ENCODE assay signal across 9 cellular contexts in genomic region chr3:105822171-105823123, GRCh38. TPM values are rescaled to one million over a fixed set of nuclear protein-coding genes. Genes with fewer than 3 reads are reported as not detected.
DNase-seq lines count a peak whose midpoint lies in the region; ATAC-seq, FAIRE-seq and TF ChIP-seq lines count a peak whose summit lies in the region.
"Had no signal": no experiment of that assay in that cellular context is flagged by ENCODE, and none has a peak within 500 bp of the region (broad histone marks: within the 10 kb centered on the region; RNA-seq: fewer than 3 reads in every experiment).

No MANE protein-coding gene starts in this region.

- intact Hi-C loops in heart left ventricle (cut with DNase I) (loop anchor here in 2 of 10 donors (1.0 to 5.0 kb wide), 2 partner anchors 30 to 45 kb away; partner anchors contain the start of gene CBLB (in 1 of the 2)), posterior vena cava (cut with DNase I) (no loop called here)

- FAIRE-seq in H54 (lab: Jason Lieb, UNC), result peak; percentile 72

- no peaks in the 10 kb centered on the region for H3K9me3 ChIP-seq in heart left ventricle
- no peaks in the 10 kb centered on the region for H3K9me3 ChIP-seq in smooth muscle cell (replicated peaks; ENCODE audit: low read depth)

- peak overlapping the region; percentile 88 for H3K27ac Mint-ChIP-seq in T-cell

- POLR2A ChIA-PET in T-cell (lab: Charles Lee), result interaction anchor here in 1 of 2 donors (0.7 to 1.7 kb wide), 4 partner anchors 10 to 36 kb away, joined by 3 to 6 read pairs (median 4); no protein-coding TSS in a partner anchor

- no peak for TF ChIP-seq CTCF in heart left ventricle (IDR thresholded peaks at IDR 0.05)
- no peak for TF ChIP-seq CTCF in smooth muscle cell (IDR thresholded peaks at IDR 0.05; ENCODE audit: borderline replicate concordance, insufficient read depth, poor library complexity, severe bottlenecking)

- peaks cover 14% of the 10 kb centered on the region for H3F3A ChIP-seq in smooth muscle cell (ENCODE audit: low read depth)

- CTCF ChIA-PET in T-cell (lab: Charles Lee), result interaction anchor here in 1 of 2 donors (0.6 kb wide), 2 partner anchors 61 to 793 kb away, joined by 3 read pairs; no protein-coding TSS in a partner anchor

- peaks cover 63% of the 10 kb centered on the region for H3K36me3 Mint-ChIP-seq in T-cell

- no peak overlapping the region for H3K4me3 ChIP-seq in heart left ventricle
- H3K4me3 ChIP-seq in smooth muscle cell, result peak overlapping the region; percentile 2

- H3K27ac ChIP-seq in heart left ventricle, result peak overlapping the region; percentile 66 to 86 (median 76)
- H3K27ac ChIP-seq in smooth muscle cell (ENCODE audit: low read depth), result peak overlapping the region; percentile 96

- peaks cover 5 to 66% (median 44%) of the 10 kb centered on the region in 12 donors for H3K4me1 ChIP-seq in heart left ventricle
- peaks cover 17% of the 10 kb centered on the region for H3K4me1 ChIP-seq in smooth muscle cell (ENCODE audit: low read depth)

- no peak overlapping the region for H2AFZ ChIP-seq in smooth muscle cell (ENCODE audit: low read depth)

- DNase-seq in H54 (ENCODE audit: insufficient read length, low spot score), result no peak
- no peak for DNase-seq in T-cell
- no peak for DNase-seq in heart left ventricle
- DNase-seq in smooth muscle cell (lab: John Stamatoyannopoulos, UW; ENCODE audit: unreplicated experiment), result no peak
- no peak for DNase-seq in posterior vena cava (ENCODE audit: low spot score)
- DNase-seq in NCI-H226, result no peak
- DNase-seq: activated effector memory CD4-positive, alpha-beta T cell treated with Interleukin-2 at 50 U/mL for 16 hours; naive B cell had no signal

- H3K9ac ChIP-seq in smooth muscle cell (ENCODE audit: low read depth), result peak overlapping the region; percentile 65

- no peaks in the 10 kb centered on the region for H3K27me3 ChIP-seq in heart left ventricle
- no peaks in the 10 kb centered on the region for H3K27me3 ChIP-seq in smooth muscle cell (ENCODE audit: low read depth)

- TF ChIP-seq POLR2A in H54 (IDR thresholded peaks at IDR 0.05; ENCODE audit: low read depth, low read length), result no peak
- no peak for TF ChIP-seq POLR2A in heart left ventricle (IDR thresholded peaks at IDR 0.05)

- peak overlapping the region in 1 of 3 donors; percentile 22 for H3K4me3 Mint-ChIP-seq in T-cell

- peaks cover 19% of the 10 kb centered on the region for H3K79me2 ChIP-seq in smooth muscle cell (ENCODE audit: low read depth)

- ATAC-seq in T-cell (replicated peaks in 1 of 4), result no peak
- peak; percentile 77 to 86 (median 80) for ATAC-seq in heart left ventricle
- ATAC-seq in GM21786 (IDR thresholded peaks at IDR 0.05; ENCODE audit: unreplicated experiment), result no peak

- H3K27me3 Mint-ChIP-seq in T-cell, result no peaks in the 10 kb centered on the region
- H3K27me3 Mint-ChIP-seq: naive B cell had no signal

- H3K9me3 Mint-ChIP-seq in T-cell, result no peaks in the 10 kb centered on the region
- H3K9me3 Mint-ChIP-seq: naive B cell had no signal

- peak overlapping the region; percentile 78 for H3K4me2 ChIP-seq in smooth muscle cell

- peaks cover 69 to 77% (median 71%) of the 10 kb centered on the region in 3 donors for H3K4me1 Mint-ChIP-seq in T-cell

- 34 to 45% (median 41%) methylated on average over 3 of the region's 3 CpGs for WGBS in heart left ventricle, 4 donors
- WGBS in smooth muscle cell (ENCODE audit: low lambda C conversion rate), result 42% methylated on average over 3 of the region's 3 CpGs

- H4K20me1 ChIP-seq in smooth muscle cell (ENCODE audit: low read depth), result peaks cover under 1% of the 10 kb centered on the region

- H3K36me3 ChIP-seq in heart left ventricle (peaks cover 0 to 4% (median 0%) of the 10 kb centered on the region in 9 donors), smooth muscle cell (ENCODE audit: low read depth) (no peaks in the 10 kb centered on the region)

RNA-seq across cellular contexts. Expression of gene CBLB, which starts 46.4 kb away (rescaled TPM):
- 100 to 1,000 TPM in 2 of 5 donors, 10 to 100 TPM in 3; 81.3 to 120 (median 99.6) TPM for total RNA-seq in T-cell
- total RNA-seq in heart left ventricle, result 10 to 100 TPM; 30.0 to 74.4 (median 44.8) TPM
- polyA plus RNA-seq in heart left ventricle, result 10 to 100 TPM; 18.6 to 25.4 TPM
- total RNA-seq in smooth muscle cell, result 38.0 and 38.9 TPM in 2 replicates
- polyA plus RNA-seq in smooth muscle cell, result 13.9 and 18.3 TPM in 2 replicates
- 100 to 1,000 TPM; 112 to 141 TPM for total RNA-seq in posterior vena cava

Comparison
In these comparisons a context has a peak if more than half of its experiments do, and no peak if none do; other contexts are left out.
1. ATAC-seq: peak in heart left ventricle (4 of 4); none in T-cell (0 of 4) and GM21786 (single experiment).